Comparison of ENCODE assay signal across 8 cellular contexts in the genomic region with DNA sequence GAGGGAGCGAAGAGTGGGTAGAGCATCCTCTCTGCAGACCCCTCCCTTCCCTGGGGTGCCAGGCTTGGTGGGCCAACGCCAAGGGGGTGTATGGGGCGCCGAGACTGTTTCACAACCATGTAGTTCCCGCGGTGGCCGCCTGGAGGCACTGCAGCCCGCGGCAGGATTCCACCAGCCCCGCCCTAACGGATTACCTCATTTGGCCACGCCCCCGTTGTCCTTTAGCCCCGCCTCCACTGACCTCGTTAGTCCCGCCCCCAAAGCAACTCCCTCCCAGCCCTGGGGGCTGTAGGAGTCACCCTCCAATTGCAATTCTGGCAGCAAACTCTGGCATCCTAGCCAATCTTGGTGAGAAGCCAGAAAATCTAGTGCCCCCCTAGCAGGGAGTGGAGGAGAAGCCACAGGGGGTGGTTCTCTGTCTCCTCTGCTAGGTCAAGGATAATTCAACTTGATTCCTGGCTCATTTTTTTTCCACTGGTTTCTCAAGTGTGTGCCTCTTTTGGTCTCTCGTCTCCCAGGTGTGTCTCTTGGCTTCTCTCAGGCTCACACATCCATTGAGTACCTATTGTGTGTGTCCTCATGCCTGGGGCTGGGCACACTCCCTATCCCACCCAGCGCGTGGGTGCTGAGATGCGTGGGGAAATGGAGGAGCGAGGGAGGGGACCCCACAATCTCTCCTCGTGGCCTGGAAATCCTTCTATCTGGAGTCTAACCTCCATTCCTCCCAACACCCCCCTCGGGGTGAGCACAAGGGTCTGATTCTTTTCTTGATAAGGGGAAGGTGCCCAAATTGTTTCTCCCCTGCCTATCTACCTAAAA. TPM values are rescaled to one million over a fixed set of nuclear protein-coding genes. Genes with fewer than 3 reads are reported as not detected.
DNase-seq lines count a peak whose midpoint lies in the region; ATAC-seq and TF ChIP-seq lines count a peak whose summit lies in the region.

No MANE protein-coding gene starts in this region.

- WGBS in right cardiac atrium = 13% methylated on average over 23 of the region's 23 CpGs

- no peaks in the 10 kb centered on the region for H3K9me3 ChIP-seq in right cardiac atrium (ENCODE audit: control insufficient read depth, low read length)

- H3K27me3 ChIP-seq in right cardiac atrium (ENCODE audit: control insufficient read depth, insufficient read depth) = no peaks in the 10 kb centered on the region

- H3K27ac ChIP-seq in right cardiac atrium (ENCODE audit: low read length) = peak overlapping the region; percentile 8

- peak; percentile 93 for DNase-seq in EH (ENCODE audit: low read depth)
- peak; percentile 73 for DNase-seq in HuH-7.5 (ENCODE audit: low spot score)
- peak; percentile 62 to 78 (median 73) for DNase-seq in T-helper 2 cell
- peak; percentile 38 for DNase-seq in amniotic epithelial cell (ENCODE audit: low read depth)
- DNase-seq in right cardiac atrium = peak; percentile 77 to 89 (median 84)
- DNase-seq in retinal pigment epithelial cell (ENCODE audit: low read depth) = no peak

- H3K4me1 ChIP-seq in right cardiac atrium (ENCODE audit: control insufficient read depth, insufficient read depth, low read length) = no peaks in the 10 kb centered on the region

- ATAC-seq in right cardiac atrium (peak; percentile 76 to 85), GM21423 (IDR thresholded peaks at IDR 0.05; ENCODE audit: unreplicated experiment) (no peak), GM18517 (IDR thresholded peaks at IDR 0.05; ENCODE audit: unreplicated experiment) (no peak)

- intact Hi-C loops in right cardiac atrium (cut with DNase I) = loop anchor here in 2 of 4 donors (2.0 to 10.0 kb wide), 4 partner anchors 92 to 318 kb away; partner anchors contain the start of gene MRPL4 (in 1 of the 2)

- peak; percentile 77 for TF ChIP-seq CTCF in retinal pigment epithelial cell (conservative IDR thresholded peaks at IDR 0.05; ENCODE audit: low read depth, low read length)

- no peak overlapping the region for H3K4me3 ChIP-seq in right cardiac atrium (ENCODE audit: low read length)
- no peak overlapping the region for H3K4me3 ChIP-seq in retinal pigment epithelial cell (ENCODE audit: low read length)

RNA-seq across cellular contexts. Expression of gene OLFM2, which starts 2.0 kb away (rescaled TPM):
- 1 to 10 TPM; 5.9 to 9.2 (median 7.4) TPM for total RNA-seq in right cardiac atrium
- polyA plus RNA-seq in right cardiac atrium = 15.9 TPM

Comparison
In these comparisons a context has a peak if more than half of its experiments do, and no peak if none do; other contexts are left out.
1. ATAC-seq: peak in right cardiac atrium (2 of 2); none in GM21423 (single experiment) and GM18517 (single experiment).